In the genomic region with DNA sequence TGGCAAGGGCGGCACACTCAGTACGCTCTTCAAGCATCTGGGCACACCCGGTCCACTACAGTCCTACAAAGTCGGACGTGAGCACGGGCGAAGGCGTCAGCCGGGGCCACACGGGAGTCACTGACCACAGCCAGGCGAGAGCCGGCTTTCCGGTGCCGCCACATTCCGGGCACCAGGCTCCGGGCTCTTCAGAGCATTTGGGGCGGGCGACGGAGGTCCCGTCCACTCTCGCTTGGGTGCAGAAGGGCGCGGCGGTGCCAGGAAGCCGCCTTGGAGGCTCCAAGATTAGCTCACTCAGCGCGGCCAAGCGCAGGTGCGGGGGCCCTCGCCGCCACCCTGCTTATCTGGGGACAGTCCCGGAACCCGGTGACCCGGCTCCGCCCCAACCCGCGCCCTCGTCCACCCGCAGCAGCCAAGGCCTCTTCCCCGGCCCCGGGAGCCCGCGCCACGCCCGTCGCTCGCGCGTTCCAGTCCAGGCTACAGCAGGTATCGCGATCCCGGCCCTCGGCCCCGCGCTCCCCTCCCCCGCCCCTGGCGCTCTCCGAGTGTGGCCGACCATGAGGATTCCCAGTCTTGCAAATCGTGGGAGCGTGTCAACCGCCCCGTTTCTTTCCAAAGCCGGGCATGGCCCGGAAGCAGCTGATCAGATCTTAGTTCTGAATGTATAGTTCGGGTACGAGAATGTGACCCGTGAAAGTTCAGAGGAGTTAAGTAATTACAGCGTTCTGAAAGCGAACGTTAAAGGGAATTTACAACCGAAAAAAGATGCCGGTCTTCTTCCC, we compare ENCODE assay signal across 8 cellular contexts. TPM values are rescaled to one million over a fixed set of nuclear protein-coding genes. Genes with fewer than 3 reads are reported as not detected.
DNase-seq lines count a peak whose midpoint lies in the region; ATAC-seq and TF ChIP-seq lines count a peak whose summit lies in the region.

A gene (plus strand): TSS at position 127 of the 782 bp plus-strand sequence. CDS start 2,678 bp downstream, outside the sequence.

- H3K9me3 ChIP-seq in NT2/D1 (ENCODE audit: insufficient read depth, low read length) (no peaks in the 10 kb centered on the region), upper lobe of right lung (no peaks in the 10 kb centered on the region)

- peak within 1 kb of the TSS; percentile 98 for H3K27ac ChIP-seq in upper lobe of right lung

- intact Hi-C loops in upper lobe of right lung (cut with DNase I) = no loop called here

- TF ChIP-seq CTCF in AG09309 (IDR thresholded peaks at IDR 0.05; ENCODE audit: control insufficient read depth, insufficient read depth, low read depth, low read length, missing control alignments) (no peak), upper lobe of right lung (IDR thresholded peaks at IDR 0.05) (no peak)

- H3K36me3 ChIP-seq in NT2/D1 (ENCODE audit: insufficient read depth, insufficient read length, low read length) (no peaks in the 10 kb centered on the region), upper lobe of right lung (no peaks in the 10 kb centered on the region)

- peaks cover 13% of the 10 kb centered on the region for H3K27me3 ChIP-seq in NT2/D1 (ENCODE audit: insufficient read depth, insufficient read length)
- H3K27me3 ChIP-seq in upper lobe of right lung = no peaks in the 10 kb centered on the region

- no peak for DNase-seq in AG09309 (ENCODE audit: low read depth)
- DNase-seq in NT2/D1 (ENCODE audit: low read depth, low spot score) = peak; percentile 60
- DNase-seq in activated gamma-delta T cell treated with anti-CD3 and anti-CD28 coated beads, Interleukin-2, amount 50 U/mL, for 16 hours (ENCODE audit: low read depth) = peak; percentile 9
- DNase-seq in germinal center (ENCODE audit: low spot score) = peak; percentile 74
- DNase-seq in nucleus accumbens (lab: John Stamatoyannopoulos, UW) = peak in 31 of 56 donors; percentile 2 to 69 (median 27)
- DNase-seq in upper lobe of right lung = peak; percentile 97

- peak within 1 kb of the TSS; percentile 60 for H3K4me3 ChIP-seq in AG09309 (ENCODE audit: control insufficient read depth, low read depth, low read length)
- peak within 1 kb of the TSS; percentile 71 for H3K4me3 ChIP-seq in NT2/D1 (ENCODE audit: insufficient read length, low read depth)
- peak within 1 kb of the TSS; percentile 66 for H3K4me3 ChIP-seq in upper lobe of right lung

- ATAC-seq in GM18861 (IDR thresholded peaks at IDR 0.05; ENCODE audit: unreplicated experiment) = peak; percentile 39
- peak; percentile 78 for ATAC-seq in HG03045 (IDR thresholded peaks at IDR 0.05; ENCODE audit: unreplicated experiment)
- ATAC-seq in upper lobe of right lung = peak; percentile 96

- no peaks in the 10 kb centered on the region for H3K4me1 ChIP-seq in NT2/D1 (ENCODE audit: insufficient read depth, insufficient read length)
- H3K4me1 ChIP-seq in upper lobe of right lung = peaks cover 20% of the 10 kb centered on the region

- H3K9ac ChIP-seq in NT2/D1 (ENCODE audit: insufficient read length, low read depth) = peak within 1 kb of the TSS; percentile 92

RNA-seq across cellular contexts. Expression of the gene that starts here (rescaled TPM):
- 26.5 TPM for total RNA-seq in upper lobe of right lung

Comparison
In these comparisons a context has a peak if more than half of its experiments do, and no peak if none do; other contexts are left out.
1. ATAC-seq: peak in every context shown above with its lines; median percentile 96 in upper lobe of right lung; 78 in HG03045; 39 in GM18861.